ENCODE assay signal across 8 cellular contexts in the genomic region with DNA sequence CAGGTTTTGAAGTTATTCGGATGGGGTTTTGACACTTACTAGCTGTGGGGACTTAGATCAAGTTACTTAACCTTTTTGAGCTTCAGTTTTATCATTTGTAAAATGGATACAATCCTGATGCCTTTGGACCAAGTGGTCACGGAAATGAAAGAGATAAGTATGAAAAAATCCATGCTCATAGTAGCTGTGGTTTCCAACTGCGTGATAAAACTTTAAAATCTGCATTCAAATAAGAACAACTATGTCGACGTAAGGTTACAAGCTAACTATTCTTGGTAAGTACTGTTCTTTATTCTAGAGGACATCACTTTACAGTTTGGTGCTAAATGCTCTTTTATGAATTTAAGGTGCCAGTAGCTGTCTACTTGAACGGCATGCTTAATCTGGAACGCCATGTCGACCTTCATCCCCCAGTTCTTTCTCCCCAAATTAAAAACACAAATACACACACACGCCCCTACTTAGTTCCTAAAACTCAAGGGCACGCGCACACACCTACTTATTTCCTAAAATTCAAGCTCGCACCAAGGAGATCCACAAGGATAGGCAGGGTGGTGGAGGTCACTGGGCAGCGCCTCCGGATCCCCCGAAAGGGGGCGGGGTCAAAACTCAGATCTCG. TPM values are rescaled to one million over a fixed set of nuclear protein-coding genes. Genes with fewer than 3 reads are reported as not detected.
DNase-seq lines count a peak whose midpoint lies in the region; ATAC-seq and TF ChIP-seq lines count a peak whose summit lies in the region.

No MANE protein-coding gene starts in this region.

- 0 out of 2 replicates have a peak, but pooled peaks cover 3% of the 10 kb centered on the region for H4K20me1 ChIP-seq in PC-9 (ENCODE audit: insufficient read depth)

- peak overlapping the region; percentile 90 for H3K4me2 ChIP-seq in PC-9

- peaks cover 68% of the 10 kb centered on the region for H3K79me2 ChIP-seq in PC-9 (ENCODE audit: low read depth)

- H3K27me3 ChIP-seq in Caco-2 (replicated peaks; ENCODE audit: control insufficient read depth, insufficient read depth, low read length) (no peaks in the 10 kb centered on the region), PC-9 (ENCODE audit: insufficient read depth, low read depth) (no peaks in the 10 kb centered on the region)

- H3F3A ChIP-seq in PC-9 (ENCODE audit: insufficient read depth, low read depth), result peaks cover 6% of the 10 kb centered on the region; the same call in 1 of the 2 replicates

- no peaks in the 10 kb centered on the region for H3K27me3 Mint-ChIP-seq in Caco-2 (ENCODE audit: insufficient read depth, unreplicated experiment)
- no peaks in the 10 kb centered on the region for H3K27me3 Mint-ChIP-seq in osteocyte (ENCODE audit: unreplicated experiment)

- peaks cover 16% of the 10 kb centered on the region for H3K4me1 ChIP-seq in Caco-2
- peaks cover 22% of the 10 kb centered on the region for H3K4me1 ChIP-seq in PC-9 (replicated peaks; ENCODE audit: insufficient read depth)

- ATAC-seq in GM19463 (IDR thresholded peaks at IDR 0.05; ENCODE audit: unreplicated experiment), result no peak

- no peaks in the 10 kb centered on the region for H3K9me3 Mint-ChIP-seq in Caco-2 (ENCODE audit: unreplicated experiment)
- peaks cover 4% of the 10 kb centered on the region for H3K9me3 Mint-ChIP-seq in osteocyte (ENCODE audit: unreplicated experiment)

- H3K27ac Mint-ChIP-seq in Caco-2 (ENCODE audit: unreplicated experiment) (peak overlapping the region; percentile 98), osteocyte (ENCODE audit: unreplicated experiment) (peak overlapping the region; percentile 97)

- CTCF ChIA-PET in Caco-2 (lab: Charles Lee) (no interaction called here), PC-9 (lab: Charles Lee) (interaction anchor here (0.6 kb wide), 3 partner anchors 35 to 352 kb away, joined by 3 to 4 read pairs (median 4); no protein-coding TSS in a partner anchor)

- POLR2A ChIA-PET in Caco-2 (lab: Charles Lee) (interaction anchor here (0.5 to 2.1 kb wide), 11 partner anchors 19 to 289 kb away, joined by 3 to 14 read pairs (median 5); a partner anchor contains a TSS), PC-9 (lab: Charles Lee; ENCODE audit: unreplicated experiment) (interaction anchor here (0.5 to 1.6 kb wide), 19 partner anchors 8 to 1031 kb away, joined by 3 to 22 read pairs (median 4); no protein-coding TSS in a partner anchor)

- H3K36me3 ChIP-seq in Caco-2 (ENCODE audit: control insufficient read depth, insufficient read depth, low read length), result no peaks in the 10 kb centered on the region
- H3K36me3 ChIP-seq in PC-9 (ENCODE audit: low read depth), result no peaks in the 10 kb centered on the region

- H3K27ac ChIP-seq in PC-9 (peak overlapping the region; percentile 95), epithelial cell of prostate (peak overlapping the region; percentile 91)

- TF ChIP-seq CTCF in Caco-2 (IDR thresholded peaks at IDR 0.05; ENCODE audit: insufficient read depth in 1 of 2, low read depth in 1 of 2, low read length in 1 of 2, severe bottlenecking in 1 of 2, unreplicated experiment in 1 of 2) (no peak), PC-9 (conservative IDR thresholded peaks at IDR 0.05) (no peak), osteocyte (IDR thresholded peaks at IDR 0.05) (no peak), GM13977 (IDR thresholded peaks at IDR 0.05; ENCODE audit: extremely low read depth, insufficient read depth, missing control alignments) (no peak)

- H3K36me3 Mint-ChIP-seq in Caco-2 (ENCODE audit: insufficient read depth, unreplicated experiment) (peaks cover 19% of the 10 kb centered on the region), osteocyte (ENCODE audit: unreplicated experiment) (peaks cover 6% of the 10 kb centered on the region)

- in situ Hi-C loops in GM13977 (cut with MboI; ENCODE audit: low pct_unique_long_range_greater_than_20kb, low sequenced_read_pairs, unreplicated experiment), result no loop called here

- H3K4me3 ChIP-seq in Caco-2 (ENCODE audit: low read depth, low read length) (peak overlapping the region; percentile 88), PC-9 (peak overlapping the region; percentile 74)

- H3K9me2 ChIP-seq in PC-9 (ENCODE audit: insufficient read depth), result no peaks in the 10 kb centered on the region

- H3K4me1 Mint-ChIP-seq in Caco-2 (ENCODE audit: low read depth, unreplicated experiment) (peaks cover 5% of the 10 kb centered on the region), osteocyte (ENCODE audit: unreplicated experiment) (peaks cover 34% of the 10 kb centered on the region)

- BruUV-seq in Caco-2 (replicated peaks; lab: Mats Ljungman, UMichigan), result TSS peak; percentile 67
- BruUV-seq in PC-9 (replicated peaks; lab: Mats Ljungman, UMichigan), result TSS peak; percentile 64

- DNase-seq in Caco-2, result no peak
- no peak for DNase-seq in PC-9
- DNase-seq in epithelial cell of prostate (ENCODE audit: low read depth, low spot score), result no peak
- DNase-seq in osteocyte (ENCODE audit: extremely low spot score, unreplicated experiment), result no peak
- DNase-seq in SK-N-DZ (ENCODE audit: low spot score), result no peak
- no peak for DNase-seq in NK-92 (lab: John Stamatoyannopoulos, UW; ENCODE audit: unreplicated experiment)
- no peak for DNase-seq in GM13977 (ENCODE audit: low spot score)

- no peaks in the 10 kb centered on the region for H3K9me3 ChIP-seq in Caco-2
- H3K9me3 ChIP-seq in PC-9 (ENCODE audit: insufficient read depth, low read depth), result no peaks in the 10 kb centered on the region

- peak overlapping the region; percentile 66; the same call in 1 of the 2 replicates for H2AFZ ChIP-seq in PC-9

- intact Hi-C loops in Caco-2 (cut with micrococcal nuclease; ENCODE audit: unreplicated experiment) (no loop called here), PC-9 (cut with micrococcal nuclease; ENCODE audit: unreplicated experiment) (no loop called here)

- H3K4me3 Mint-ChIP-seq in Caco-2 (ENCODE audit: unreplicated experiment) (peak overlapping the region; percentile 86), osteocyte (ENCODE audit: unreplicated experiment) (peak overlapping the region; percentile 94)

RNA-seq across cellular contexts. Expression of a gene that starts 0.5 kb away (rescaled TPM):
- total RNA-seq in Caco-2 (2022), result 45.5 and 61.6 TPM in 2 replicates
- total RNA-seq in PC-9 (2021), result 79.4 and 91.1 TPM in 2 replicates
- 49.0 and 53.4 TPM in 2 replicates for total RNA-seq in osteocyte
- polyA plus RNA-seq in SK-N-DZ (2014; cell fraction: cytosol; rRNA removed), result 30.5 and 44.8 TPM in 2 replicates
- polyA plus RNA-seq in SK-N-DZ (2014; cell fraction: nucleus; rRNA removed), result 22.8 and 36.0 TPM in 2 replicates

RNA-seq across cellular contexts. Expression of a gene that starts 25.5 kb away (rescaled TPM):
- total RNA-seq in Caco-2 (2022) (2.8 and 3.1 TPM in 2 replicates), PC-9 (2021) (12.9 and 14.0 TPM in 2 replicates), osteocyte (16.5 and 17.0 TPM in 2 replicates)
- 60.3 and 81.1 TPM in 2 replicates for polyA plus RNA-seq in SK-N-DZ (2014; cell fraction: cytosol; rRNA removed)
- polyA plus RNA-seq in SK-N-DZ (2014; cell fraction: nucleus; rRNA removed), result 102 and 112 TPM in 2 replicates
